ENCODE assay signal across 8 cellular contexts in the genomic region with DNA sequence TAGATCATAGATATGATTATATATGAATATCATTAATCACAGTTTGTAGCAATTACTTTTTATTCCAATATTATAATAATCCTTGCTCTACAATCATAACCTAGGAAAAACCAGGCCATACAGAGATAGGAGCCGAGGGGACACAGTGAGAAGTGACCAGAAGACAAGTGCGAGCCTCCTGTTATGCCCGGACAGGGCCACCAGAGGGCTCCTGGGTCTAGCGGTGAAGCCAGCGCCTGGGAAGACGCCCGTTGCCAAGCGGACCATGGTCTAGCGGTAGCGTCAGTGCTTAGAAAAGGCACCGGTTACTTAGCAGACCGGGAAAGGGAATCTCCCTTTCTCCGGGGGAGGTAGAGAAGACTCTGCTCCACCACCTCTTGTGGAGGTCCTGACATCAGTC. TPM values are rescaled to one million over a fixed set of nuclear protein-coding genes. Genes with fewer than 3 reads are reported as not detected.
A peak's percentile ranks its signal among the peaks of the same experiment; 100 is the strongest.
DNase-seq lines count a peak whose midpoint lies in the region; ATAC-seq and TF ChIP-seq lines count a peak whose summit lies in the region.
"Not testable (repeated sequence)": the region's sequence is repeated elsewhere in the genome, so short reads cannot be mapped to it uniquely, and the experiment has no call there.

No MANE protein-coding gene starts in this region.

- not testable (repeated sequence) for H4K20me1 ChIP-seq in GM23338 (replicated peaks; ENCODE audit: insufficient read depth)

- not testable (repeated sequence) for H3K4me2 ChIP-seq in GM23338
- peak overlapping the region; percentile 31 for H3K4me2 ChIP-seq in mesenchymal stem cell (ENCODE audit: low read length, poor library complexity, severe bottlenecking)

- H3K79me2 ChIP-seq in GM23338 (replicated peaks; ENCODE audit: insufficient read depth): not testable (repeated sequence)

- H2BK12ac ChIP-seq in mesenchymal stem cell (ENCODE audit: low read length in 2 of 2): not testable (repeated sequence)

- WGBS in adrenal gland, 4 donors: 26 to 59% (median 32%) methylated on average over 12 to 13 of the region's 13 CpGs
- WGBS in mesenchymal stem cell: 52% methylated on average over 13 of the region's 13 CpGs

- not testable (repeated sequence) for H3K27ac Mint-ChIP-seq in GM23338

- H2BK5ac ChIP-seq in mesenchymal stem cell (ENCODE audit: low read depth, low read length, poor library complexity, severe bottlenecking): not testable (repeated sequence)

- H3K9me2 ChIP-seq in GM23338 (ENCODE audit: insufficient read depth): not testable (repeated sequence)

- H3K4me3 ChIP-seq in GM23338; adrenal gland; fibroblast of pulmonary artery (replicated peaks; ENCODE audit: low read depth, low read length); mesenchymal stem cell (ENCODE audit: insufficient read depth in 1 of 2, low read depth in 1 of 2, low read length in 2 of 2): not testable (repeated sequence)

- ATAC-seq in GM23338: not testable (repeated sequence)

- H3K36me3 ChIP-seq in GM23338 (ENCODE audit: insufficient read depth); adrenal gland (replicated peaks in 1 of 2); mesenchymal stem cell (ENCODE audit: control insufficient read depth in 1 of 2, insufficient read depth in 2 of 2, low read depth in 1 of 2, low read length in 2 of 2): not testable (repeated sequence)

- TF ChIP-seq CTCF in C4-2B (conservative IDR thresholded peaks at IDR 0.05): peak; percentile 42
- peak; percentile 67 to 76 for TF ChIP-seq CTCF in GM23338 (conservative IDR thresholded peaks at IDR 0.05; ENCODE audit: low read depth in 2 of 2)
- TF ChIP-seq CTCF in adrenal gland (IDR thresholded peaks at IDR 0.05): peak in 4 of 6 experiments; percentile 4 to 33 (median 18)
- TF ChIP-seq CTCF in fibroblast of pulmonary artery (IDR thresholded peaks at IDR 0.05; ENCODE audit: low read length, missing control alignments): peak; percentile 18

- not testable (repeated sequence) for H3K4me1 ChIP-seq in GM23338 (ENCODE audit: insufficient read depth); adrenal gland (replicated peaks in 1 of 2); mesenchymal stem cell (ENCODE audit: control insufficient read depth, insufficient read depth, low read depth, low read length)

- H4K8ac ChIP-seq in mesenchymal stem cell (ENCODE audit: low read length): not testable (repeated sequence)

- not testable (repeated sequence) for H3K79me1 ChIP-seq in mesenchymal stem cell (replicated peaks; ENCODE audit: low read length, poor library complexity, severe bottlenecking)

- not testable (repeated sequence) for H3K9ac ChIP-seq in mesenchymal stem cell (ENCODE audit: low read length)

- not testable (repeated sequence) for H3F3A ChIP-seq in GM23338 (replicated peaks; ENCODE audit: low read depth)

- not testable (repeated sequence) for H2AK5ac ChIP-seq in mesenchymal stem cell (ENCODE audit: low read length, severe bottlenecking)

- intact Hi-C loops in adrenal gland (cut with DNase I): not testable (repeated sequence)

- not testable (repeated sequence) for H3K9me3 ChIP-seq in adrenal gland (replicated peaks in 1 of 3)
- H3K9me3 ChIP-seq in mesenchymal stem cell (ENCODE audit: control insufficient read depth, low read length): peaks cover 56% of the 10 kb centered on the region

- H3K18ac ChIP-seq in mesenchymal stem cell (ENCODE audit: low read depth in 1 of 2, low read length in 2 of 2): not testable (repeated sequence)

- not testable (repeated sequence) for H3K27ac ChIP-seq in C4-2B; GM23338 (ENCODE audit: low read depth); adrenal gland; mesenchymal stem cell (ENCODE audit: low read length, poor library complexity, severe bottlenecking)

- not testable (repeated sequence) for H2BK120ac ChIP-seq in mesenchymal stem cell (ENCODE audit: low read depth, low read length)

- not testable (repeated sequence) for H2BK15ac ChIP-seq in mesenchymal stem cell (ENCODE audit: low read depth, poor library complexity, severe bottlenecking)

- H4K91ac ChIP-seq in mesenchymal stem cell (ENCODE audit: low read length): not testable (repeated sequence)

- not testable (repeated sequence) for H3K4me3 Mint-ChIP-seq in GM23338

- not testable (repeated sequence) for H3K23ac ChIP-seq in mesenchymal stem cell (ENCODE audit: low read length in 2 of 2)

- TF ChIP-seq POLR2A in adrenal gland (IDR thresholded peaks at IDR 0.05): not testable (repeated sequence)

- H3K4me1 Mint-ChIP-seq in GM23338: not testable (repeated sequence)

- not testable (repeated sequence) for H3K27me3 Mint-ChIP-seq in GM23338 (ENCODE audit: insufficient read depth, low read depth, poor library complexity)

- H3K4ac ChIP-seq in mesenchymal stem cell (ENCODE audit: low read depth in 1 of 2, low read length in 2 of 2): not testable (repeated sequence)

- not testable (repeated sequence) for H2AFZ ChIP-seq in GM23338; mesenchymal stem cell (ENCODE audit: low read depth, low read length)

- H3K9me3 Mint-ChIP-seq in GM23338: peaks cover 89% of the 10 kb centered on the region

- H3K14ac ChIP-seq in mesenchymal stem cell (ENCODE audit: low read length in 2 of 2): not testable (repeated sequence)

- not testable (repeated sequence) for H3K27me3 ChIP-seq in GM23338 (ENCODE audit: insufficient read depth); adrenal gland; mesenchymal stem cell (ENCODE audit: control insufficient read depth in 1 of 2, insufficient read depth in 1 of 2, low read length in 2 of 2)

- DNase-seq in GM23338 (ENCODE audit: low spot score) (peak; percentile 74), NCI-H748 (lab: John Stamatoyannopoulos, UW; ENCODE audit: unreplicated experiment) (peak; percentile 35), adrenal gland (peak in 5 of 7 donors; percentile 13 to 67 (median 55)), fibroblast of pulmonary artery (ENCODE audit: low read depth) (peak; percentile 15)
- peak; percentile 54 to 61 for DNase-seq in activated CD4-positive, alpha-beta T cell treated with anti-CD3 and anti-CD28 coated beads, Interleukin-2, amount 50 U/mL, for 48 hours
- DNase-seq in mesenchymal stem cell: not testable (repeated sequence)
- DNase-seq in stimulated activated CD8-positive, alpha-beta memory T cell treated with anti-CD3 and anti-CD28 coated beads, Interleukin-4, amount 100 ng/mL, for 48 hours: peak; percentile 65

- peaks cover 28% of the 10 kb centered on the region for H3K36me3 Mint-ChIP-seq in GM23338 (ENCODE audit: low read depth)

RNA-seq across cellular contexts. Expression of gene ZNF26, which starts 9.3 kb away (rescaled TPM):
- 12.4 and 18.9 TPM in 2 replicates for total RNA-seq in GM23338 (2014; rRNA removed; shearing (Covaris generic))
- 2.5 and 4.8 TPM in 2 replicates for polyA plus RNA-seq in GM23338 (2016; fragmentation: Nextera tagmentation; extraction: Ambion mirVana)
- 10 to 100 TPM in 4 of 8 donors, 1 to 10 TPM in 4; 1.1 to 13.4 (median 10.4) TPM for total RNA-seq in adrenal gland
- 1 to 10 TPM; 2.9 to 5.0 (median 4.2) TPM for polyA plus RNA-seq in adrenal gland
- 3.5 TPM for polyA plus RNA-seq in mesenchymal stem cell (2013, experiment 1 of 2)
- polyA plus RNA-seq in mesenchymal stem cell (2013, experiment 2 of 2): 3.1 TPM

RNA-seq across cellular contexts. Expression of gene ZNF605, which starts 20.8 kb away (rescaled TPM):
- 14.4 and 17.1 TPM in 2 replicates for total RNA-seq in GM23338 (2014; rRNA removed; shearing (Covaris generic))
- polyA plus RNA-seq in GM23338 (2016; fragmentation: Nextera tagmentation; extraction: Ambion mirVana) (10.7 and 13.5 TPM in 2 replicates), adrenal gland (10 to 100 TPM in 1 of 3 donors, 1 to 10 TPM in 2; 2.7 to 12.8 (median 6.3) TPM)
- total RNA-seq in adrenal gland: 10 to 100 TPM in 3 of 8 donors, 1 to 10 TPM in 5; 3.7 to 16.3 (median 8.1) TPM
- 5.0 TPM for polyA plus RNA-seq in mesenchymal stem cell (2013, experiment 1 of 2)
- 6.1 TPM for polyA plus RNA-seq in mesenchymal stem cell (2013, experiment 2 of 2)

Comparison
In these comparisons a context has a peak if more than half of its experiments do, and no peak if none do; other contexts are left out.
1. CTCF ChIP-seq: peak in every context shown above with its lines; median percentile 72 in GM23338; 42 in C4-2B; 18 in fibroblast of pulmonary artery; 18 in adrenal gland.